8 cellular contexts compared by ENCODE assay signal in genomic region chr5:140557136-140557805, GRCh38. TPM values are rescaled to one million over a fixed set of nuclear protein-coding genes. Genes with fewer than 3 reads are reported as not detected.
DNase-seq lines count a peak whose midpoint lies in the region; ATAC-seq and TF ChIP-seq lines count a peak whose summit lies in the region.

TSS of gene SRA1 (minus strand) at chr5:140557473. CDS start at chr5:140557452, 21 bp downstream.

- H3F3A ChIP-seq in DOHH2 (ENCODE audit: control insufficient read depth, insufficient read depth) = no peaks in the 10 kb centered on the region

- ATAC-seq in GM21825 (IDR thresholded peaks at IDR 0.05; ENCODE audit: unreplicated experiment) (peak; percentile 92), natural killer cell (peak; percentile 87 to 96 (median 93))
- ATAC-seq in activated T-helper 17 cell treated with anti-CD3 and anti-CD28 coated beads, Interleukin-2, amount 50 U/mL, for 72 hours (replicated peaks) = peak; percentile 93

- H3K27ac Mint-ChIP-seq in activated T-helper 17 cell treated with anti-CD3 and anti-CD28 coated beads, Interleukin-2, amount 50 U/mL, for 72 hours = peak within 1 kb of the TSS; percentile 75
- peak within 1 kb of the TSS; percentile 96 for H3K27ac Mint-ChIP-seq in natural killer cell

- H3K27me3 ChIP-seq in DOHH2 (ENCODE audit: control insufficient read depth, low read length) = no peaks in the 10 kb centered on the region

- intact Hi-C loops in natural killer cell (cut with micrococcal nuclease) = loop anchor here (1.0 to 2.0 kb wide), 3 partner anchors 10 to 156 kb away; partner anchors contain the start of genes ANKHD1, EIF4EBP3, IK and NDUFA2

- peaks cover 59% of the 10 kb centered on the region for H3K36me3 Mint-ChIP-seq in activated T-helper 17 cell treated with anti-CD3 and anti-CD28 coated beads, Interleukin-2, amount 50 U/mL, for 72 hours (ENCODE audit: low read depth)
- no peaks in the 10 kb centered on the region for H3K36me3 Mint-ChIP-seq in natural killer cell

- H3K27ac ChIP-seq in DOHH2 (ENCODE audit: low read depth, low read length) (peak within 1 kb of the TSS; percentile 47), KOPT-K1 (ENCODE audit: low read depth, low read length, poor library complexity, severe bottlenecking) (peak within 1 kb of the TSS; percentile 67)

- no peaks in the 10 kb centered on the region for H4K20me1 ChIP-seq in DOHH2 (ENCODE audit: control insufficient read depth, insufficient read depth, low read depth, low read length)

- peaks cover 43% of the 10 kb centered on the region for H3K36me3 ChIP-seq in DOHH2 (ENCODE audit: control insufficient read depth, low read length)
- peaks cover 23% of the 10 kb centered on the region for H3K36me3 ChIP-seq in KOPT-K1 (ENCODE audit: insufficient read depth, low read length)

- DNase-seq in RKO (ENCODE audit: low spot score) = peak; percentile 92
- DNase-seq in fibroblast of mammary gland (ENCODE audit: low read depth) = peak; percentile 83
- peak; percentile 90 for DNase-seq in natural killer cell
- DNase-seq in stimulated activated naive CD4-positive, alpha-beta T cell (lab: John Stamatoyannopoulos, UW) = peak; percentile 58 to 85 (median 69)

- peaks cover 48% of the 10 kb centered on the region for H3K79me2 ChIP-seq in DOHH2 (ENCODE audit: control insufficient read depth, low read length)

- H3K27me3 Mint-ChIP-seq in activated T-helper 17 cell treated with anti-CD3 and anti-CD28 coated beads, Interleukin-2, amount 50 U/mL, for 72 hours = no peaks in the 10 kb centered on the region
- no peaks in the 10 kb centered on the region for H3K27me3 Mint-ChIP-seq in natural killer cell (ENCODE audit: low read depth in 2 of 2)

- H3K9me3 ChIP-seq in DOHH2 (ENCODE audit: control insufficient read depth, insufficient read depth, low read length) (no peaks in the 10 kb centered on the region), KOPT-K1 (ENCODE audit: insufficient read depth, low read length, poor library complexity, severe bottlenecking) (no peaks in the 10 kb centered on the region)

- no peaks in the 10 kb centered on the region for H3K9me2 ChIP-seq in DOHH2 (replicated peaks; ENCODE audit: control insufficient read depth, low read length)

- no peaks in the 10 kb centered on the region for H3K9me3 Mint-ChIP-seq in activated T-helper 17 cell treated with anti-CD3 and anti-CD28 coated beads, Interleukin-2, amount 50 U/mL, for 72 hours
- H3K9me3 Mint-ChIP-seq in natural killer cell = no peaks in the 10 kb centered on the region

- peak within 1 kb of the TSS; percentile 93 for H3K4me3 ChIP-seq in DOHH2 (ENCODE audit: low read length)
- H3K4me3 ChIP-seq in fibroblast of mammary gland (ENCODE audit: control insufficient read depth, low read depth, low read length) = peak within 1 kb of the TSS; percentile 84

- H3K4me1 Mint-ChIP-seq in activated T-helper 17 cell treated with anti-CD3 and anti-CD28 coated beads, Interleukin-2, amount 50 U/mL, for 72 hours = peaks cover 44% of the 10 kb centered on the region
- H3K4me1 Mint-ChIP-seq in natural killer cell = peaks cover 47 to 53% of the 10 kb centered on the region in 2 donors

- peaks cover 41% of the 10 kb centered on the region for H3K4me1 ChIP-seq in DOHH2 (ENCODE audit: control insufficient read depth, low read length)

- TF ChIP-seq CTCF in DOHH2 (IDR thresholded peaks at IDR 0.05; ENCODE audit: low read depth, low read length, poor library complexity, severe bottlenecking) (no peak), fibroblast of mammary gland (conservative IDR thresholded peaks at IDR 0.05; ENCODE audit: control insufficient read depth, insufficient read depth, low read depth, low read length) (no peak), natural killer cell (IDR thresholded peaks at IDR 0.05) (no peak)

- H3K4me2 ChIP-seq in DOHH2 (ENCODE audit: low read length) = peak within 1 kb of the TSS; percentile 81

- peak within 1 kb of the TSS; percentile 63 for H3K4me3 Mint-ChIP-seq in activated T-helper 17 cell treated with anti-CD3 and anti-CD28 coated beads, Interleukin-2, amount 50 U/mL, for 72 hours
- peak within 1 kb of the TSS; percentile 84 for H3K4me3 Mint-ChIP-seq in natural killer cell

RNA-seq across cellular contexts. Expression of gene SRA1, which starts in this region (rescaled TPM):
- total RNA-seq in activated T-helper 17 cell treated with anti-CD3 and anti-CD28 coated beads, Interleukin-2, amount 50 U/mL, for 72 hours = 10 to 100 TPM; 32.3 to 39.1 TPM
- total RNA-seq in natural killer cell = 10 to 100 TPM; 42.2 to 66.4 (median 59.4) TPM

Comparison
In these comparisons a context has a peak if more than half of its experiments do, and no peak if none do; other contexts are left out.
1. Peak in every context shown above with its lines: DNase-seq, ATAC-seq, H3K4me3 ChIP-seq and H3K27ac ChIP-seq.